Comparison of ENCODE assay signal across 10 cellular contexts in genomic region chrX:133698298-133698697, GRCh38.
DNase-seq lines count a peak whose midpoint lies in the region; ATAC-seq, FAIRE-seq and TF ChIP-seq lines count a peak whose summit lies in the region.
"Had no signal": no experiment of that assay in that cellular context is flagged by ENCODE, and none has a peak within 500 bp of the region (broad histone marks: within the 10 kb centered on the region; RNA-seq: fewer than 3 reads in every experiment).

No MANE protein-coding gene starts in this region.

- H3K79me2 ChIP-seq in DND-41 (ENCODE audit: insufficient read depth, low read length) (no peaks in the 10 kb centered on the region), endothelial cell of umbilical vein (ENCODE audit: control insufficient read depth, insufficient read depth, low read length) (no peaks in the 10 kb centered on the region)

- intact Hi-C loops in endothelial cell of umbilical vein (cut with micrococcal nuclease) = loop anchor here (1.0 kb wide), 1 partner anchor 78 kb away; no protein-coding TSS in a partner anchor
- intact Hi-C loops in cardiac septum (cut with DNase I) = no loop called here

- H3K4me3 ChIP-seq in DND-41 (ENCODE audit: low read depth in 1 of 2, low read length in 2 of 2) (no peak overlapping the region), endothelial cell of umbilical vein (replicated peaks in 1 of 3; ENCODE audit: insufficient read depth in 1 of 3, low read depth in 1 of 3, low read length in 3 of 3) (no peak overlapping the region)

- H3K27me3 ChIP-seq in DND-41 (ENCODE audit: insufficient read depth, low read length, poor library complexity) = no peaks in the 10 kb centered on the region
- H3K27me3 ChIP-seq in endothelial cell of umbilical vein (ENCODE audit: control insufficient read depth in 2 of 2, insufficient read depth in 2 of 2, low read length in 2 of 2) = no peaks in the 10 kb centered on the region

- TF ChIP-seq POLR2A in endothelial cell of umbilical vein (IDR thresholded peaks at IDR 0.05; ENCODE audit: low read depth, low read length) (no peak), GM12891 (IDR thresholded peaks at IDR 0.05; ENCODE audit: low read depth, low read length) (no peak)

- no peak overlapping the region for H3K4me3 Mint-ChIP-seq in neural crest cell
- H3K4me3 Mint-ChIP-seq: natural killer cell treated with Interleukin-12 subunit alpha and Interleukin-12 subunit beta and Interleukin-15 and Interleukin-18, amount 100 ng/mL, for 72 hours; T-cell had no signal

- H4K20me1 ChIP-seq in DND-41 (ENCODE audit: insufficient read depth, low read length) (no peaks in the 10 kb centered on the region), endothelial cell of umbilical vein (replicated peaks; ENCODE audit: control insufficient read depth, extremely low read depth, insufficient read depth, low read length) (no peaks in the 10 kb centered on the region)

- peaks cover 3% of the 10 kb centered on the region for H3K9me3 Mint-ChIP-seq in neural crest cell
- H3K9me3 Mint-ChIP-seq: natural killer cell treated with Interleukin-12 subunit alpha and Interleukin-12 subunit beta and Interleukin-15 and Interleukin-18, amount 100 ng/mL, for 72 hours; T-cell had no signal

- H3K9ac ChIP-seq in DND-41 (ENCODE audit: low read depth, low read length) (no peak overlapping the region), endothelial cell of umbilical vein (replicated peaks; ENCODE audit: extremely low read depth, insufficient read depth, low read length) (no peak overlapping the region)

- H3K27ac Mint-ChIP-seq in neural crest cell (ENCODE audit: unreplicated experiment) = no peak overlapping the region
- H3K27ac Mint-ChIP-seq: natural killer cell treated with Interleukin-12 subunit alpha and Interleukin-12 subunit beta and Interleukin-15 and Interleukin-18, amount 100 ng/mL, for 72 hours; T-cell had no signal

- no peaks in the 10 kb centered on the region for H3K9me1 ChIP-seq in endothelial cell of umbilical vein (replicated peaks; ENCODE audit: control insufficient read depth, extremely low read depth, insufficient read depth, low read length)

- H2AFZ ChIP-seq in DND-41 (ENCODE audit: low read depth, low read length) (no peak overlapping the region), endothelial cell of umbilical vein (ENCODE audit: low read depth, low read length) (no peak overlapping the region)

- ATAC-seq in DND-41 (ENCODE audit: insufficient read depth, low read depth) (peak; percentile 74), GM18519 (IDR thresholded peaks at IDR 0.05; ENCODE audit: low FRiP score, unreplicated experiment) (no peak)
- ATAC-seq: natural killer cell treated with Interleukin-12 subunit alpha and Interleukin-12 subunit beta and Interleukin-15 and Interleukin-18, amount 100 ng/mL, for 72 hours; T-cell had no signal

- POLR2A ChIA-PET in endothelial cell of umbilical vein (lab: Charles Lee) = no interaction called here

- H3K4me2 ChIP-seq in DND-41 (ENCODE audit: insufficient read depth, low read length) = no peak overlapping the region
- H3K4me2 ChIP-seq in endothelial cell of umbilical vein (ENCODE audit: insufficient read depth, low read length) = no peak overlapping the region

- no peaks in the 10 kb centered on the region for H3K9me3 ChIP-seq in DND-41 (ENCODE audit: insufficient read depth, low read length, severe bottlenecking)
- H3K9me3 ChIP-seq in endothelial cell of umbilical vein (replicated peaks; ENCODE audit: control insufficient read depth, insufficient read depth, low read length) = no peaks in the 10 kb centered on the region

- dilution Hi-C loops in endothelial cell of umbilical vein (cut with MboI; ENCODE audit: extremely low pct_ligation_motif_present, low sequenced_read_pairs) = no loop called here

- H3K27ac ChIP-seq in DND-41 (ENCODE audit: low read length) = no peak overlapping the region
- no peak overlapping the region for H3K27ac ChIP-seq in endothelial cell of umbilical vein (ENCODE audit: insufficient read depth, low read depth, low read length)

- FAIRE-seq in endothelial cell of umbilical vein (lab: Jason Lieb, UNC) (peak; percentile 59), GM12891 (lab: Jason Lieb, UNC) (no peak)

- TF ChIP-seq CTCF in DND-41 (IDR thresholded peaks at IDR 0.05; ENCODE audit: borderline replicate concordance, extremely low read depth, low read length, poor library complexity, severe bottlenecking) (peak; percentile 60), endothelial cell of umbilical vein (IDR thresholded peaks at IDR 0.05; ENCODE audit: extremely low read depth in 1 of 2, insufficient read depth in 1 of 2, low read depth in 1 of 2, low read length in 2 of 2) (no peak), neural crest cell (conservative IDR thresholded peaks at IDR 0.05) (peak; percentile 20)

- H3K4me1 ChIP-seq in DND-41 (ENCODE audit: insufficient read depth, low read length) = peaks cover 12% of the 10 kb centered on the region
- no peaks in the 10 kb centered on the region for H3K4me1 ChIP-seq in endothelial cell of umbilical vein (ENCODE audit: control insufficient read depth, extremely low read depth, insufficient read depth, low read length)

- no peaks in the 10 kb centered on the region for H3K36me3 ChIP-seq in DND-41 (ENCODE audit: insufficient read depth, low read length)
- no peaks in the 10 kb centered on the region for H3K36me3 ChIP-seq in endothelial cell of umbilical vein (ENCODE audit: control insufficient read depth in 2 of 2, extremely low read depth in 1 of 2, insufficient read depth in 2 of 2, low read length in 2 of 2)

- DNase-seq in DND-41 (no peak), NAMALWA (ENCODE audit: low spot score) (peak; percentile 0), endothelial cell of umbilical vein (ENCODE audit: low read depth, low spot score) (no peak), neural crest cell (ENCODE audit: low read depth, low spot score) (no peak), GM12891 (ENCODE audit: insufficient read length, low spot score) (no peak), cardiac septum (ENCODE audit: low spot score) (no peak)
- no peak for DNase-seq in stimulated activated CD4-positive, alpha-beta T cell treated with anti-CD3 and anti-CD28 coated beads, Interleukin-12 subunit alpha, Interleukin-12 subunit beta, amount 100 ng/mL, for 4 hours
- DNase-seq: T-cell had no signal

- no peaks in the 10 kb centered on the region for H3K27me3 Mint-ChIP-seq in neural crest cell (ENCODE audit: low read depth)

- CTCF ChIA-PET in endothelial cell of umbilical vein (lab: Charles Lee) = interaction anchor here (0.9 to 1.0 kb wide), 2 partner anchors 142 to 328 kb away, joined by 3 to 4 read pairs; no protein-coding TSS in a partner anchor

- H3K4me1 Mint-ChIP-seq in neural crest cell = peaks cover 57% of the 10 kb centered on the region
- H3K4me1 Mint-ChIP-seq: T-cell had no signal

- no TSS peak for BruUV-seq in endothelial cell of umbilical vein (replicated peaks; lab: Mats Ljungman, UMichigan)

- no peaks in the 10 kb centered on the region for H3K36me3 Mint-ChIP-seq in neural crest cell (ENCODE audit: low read depth)
- H3K36me3 Mint-ChIP-seq: natural killer cell treated with Interleukin-12 subunit alpha and Interleukin-12 subunit beta and Interleukin-15 and Interleukin-18, amount 100 ng/mL, for 72 hours; T-cell had no signal

TF ChIP-seq in endothelial cell of umbilical vein, 7 proteins besides CTCF, POLR2A, EP300 and RAD21:
- TF ChIP-seq FOS (IDR thresholded peaks at IDR 0.05; ENCODE audit: borderline replicate concordance, insufficient read depth, low read length) (no peak), MAX (IDR thresholded peaks at IDR 0.05; ENCODE audit: insufficient read depth, insufficient read length) (no peak), POLR2AphosphoS5 (IDR thresholded peaks at IDR 0.05; ENCODE audit: insufficient read depth, low read depth, low read length) (no peak), GATA2 (IDR thresholded peaks at IDR 0.05; ENCODE audit: insufficient read depth, insufficient read length, low read depth, low read length) (no peak), MYC (IDR thresholded peaks at IDR 0.05; ENCODE audit: low read depth, low read length) (no peak), JUN (IDR thresholded peaks at IDR 0.05; ENCODE audit: borderline replicate concordance, insufficient read depth, insufficient read length, low read depth) (no peak), EZH2 (IDR thresholded peaks at IDR 0.05; ENCODE audit: borderline replicate concordance, low read depth, low read length, severe bottlenecking) (no peak)

TF ChIP-seq in GM12891, 5 proteins besides CTCF, POLR2A, EP300 and RAD21:
- TF ChIP-seq POU2F2 (IDR thresholded peaks at IDR 0.05; ENCODE audit: low read depth, low read length) (no peak), TAF1 (IDR thresholded peaks at IDR 0.05; ENCODE audit: low read depth, low read length) (no peak), SPI1 (IDR thresholded peaks at IDR 0.05; ENCODE audit: low read depth, low read length) (no peak), PAX5 (IDR thresholded peaks at IDR 0.05; ENCODE audit: insufficient read depth, low read length, severe bottlenecking) (no peak), POLR2AphosphoS5 (IDR thresholded peaks at IDR 0.05; ENCODE audit: low read depth, low read length) (no peak)

Comparison
In these comparisons a context has a peak if more than half of its experiments do, and no peak if none do; other contexts are left out.
1. CTCF ChIP-seq: peak in DND-41 (single experiment) and neural crest cell (single experiment); none in endothelial cell of umbilical vein (0 of 2).